Comparison of ENCODE assay signal across 8 cellular contexts in genomic region chr13:28719656-28720055, GRCh38. TPM values are rescaled to one million over a fixed set of nuclear protein-coding genes. Genes with fewer than 3 reads are reported as not detected.
DNase-seq lines count a peak whose midpoint lies in the region; ATAC-seq and TF ChIP-seq lines count a peak whose summit lies in the region.

No MANE protein-coding gene starts in this region.

- no peak for TF ChIP-seq EP300 in upper lobe of left lung (IDR thresholded peaks at IDR 0.05)

- H3K9me3 Mint-ChIP-seq in activated naive CD4-positive, alpha-beta T cell treated with anti-CD3 and anti-CD28 coated beads, Interleukin-2, amount 50 U/mL, for 24 hours: no peaks in the 10 kb centered on the region

- no peak overlapping the region for H3K9ac ChIP-seq in liver (ENCODE audit: low read depth in 1 of 2, low read length in 2 of 2)

- in situ Hi-C loops in astrocyte of the spinal cord (cut with HindIII; ENCODE audit: low sequenced_read_pairs): no loop called here

- H3K4me3 Mint-ChIP-seq in activated naive CD4-positive, alpha-beta T cell treated with anti-CD3 and anti-CD28 coated beads, Interleukin-2, amount 50 U/mL, for 24 hours: peak overlapping the region; percentile 99

- no peak for DNase-seq in activated naive CD4-positive, alpha-beta T cell treated with Interleukin-2 at 50 U/mL for 16 hours
- peak; percentile 68 for DNase-seq in astrocyte of the spinal cord (ENCODE audit: low read depth, low spot score)
- DNase-seq in upper lobe of left lung: no peak
- DNase-seq in HUDEP-2 (lab: John Stamatoyannopoulos, UW; ENCODE audit: unreplicated experiment in 76 of 76): no peak
- no peak for DNase-seq in central memory CD4-positive, alpha-beta T cell

- H3K27ac Mint-ChIP-seq in activated naive CD4-positive, alpha-beta T cell treated with anti-CD3 and anti-CD28 coated beads, Interleukin-2, amount 50 U/mL, for 24 hours: peak overlapping the region; percentile 97

- WGBS in liver: 85% methylated on average over 6 of the region's 6 CpGs
- 82 to 86% methylated on average over 6 of the region's 6 CpGs for WGBS in upper lobe of left lung, 2 donors

- H3K27me3 ChIP-seq in liver (ENCODE audit: control insufficient read depth in 4 of 4, insufficient read depth in 4 of 4, low read length in 3 of 4) (no peaks in the 10 kb centered on the region), upper lobe of left lung (no peaks in the 10 kb centered on the region)

- ATAC-seq in upper lobe of left lung (ENCODE audit: low FRiP score in 2 of 2) (no peak), HG02970 (IDR thresholded peaks at IDR 0.05; ENCODE audit: low FRiP score, unreplicated experiment) (no peak)

- peaks cover 0 to 3% (median 0%) of the 10 kb centered on the region in 4 donors for H3K36me3 ChIP-seq in liver (ENCODE audit: control insufficient read depth in 4 of 4, insufficient read depth in 3 of 4, low read depth in 1 of 4, low read length in 3 of 4)
- H3K36me3 ChIP-seq in upper lobe of left lung: no peaks in the 10 kb centered on the region

- H3K27ac ChIP-seq in liver (ENCODE audit: low read depth in 1 of 2, low read length in 2 of 2) (peak overlapping the region in 1 of 2 donors; percentile 90), upper lobe of left lung (peak overlapping the region; percentile 95 to 99 (median 96))

- TF ChIP-seq CTCF in astrocyte of the spinal cord (IDR thresholded peaks at IDR 0.05; ENCODE audit: low read depth, low read length) (no peak), liver (IDR thresholded peaks at IDR 0.05; ENCODE audit: low read depth, low read length, missing input control) (no peak), upper lobe of left lung (IDR thresholded peaks at IDR 0.05) (no peak)

- H3K9me3 ChIP-seq in liver (ENCODE audit: control insufficient read depth in 4 of 4, low read length in 3 of 4) (no peaks in the 10 kb centered on the region), upper lobe of left lung (no peaks in the 10 kb centered on the region)

- H3K4me3 ChIP-seq in astrocyte of the spinal cord (ENCODE audit: low read depth, low read length): no peak overlapping the region
- peak overlapping the region in 2 of 3 donors; percentile 59 to 76 for H3K4me3 ChIP-seq in liver (ENCODE audit: low read depth in 1 of 3, low read length in 3 of 3)
- H3K4me3 ChIP-seq in upper lobe of left lung: peak overlapping the region in 1 of 4 donors; percentile 71

- no peak for TF ChIP-seq RAD21 in liver (IDR thresholded peaks at IDR 0.05)

- peaks cover 37% of the 10 kb centered on the region for H3K4me1 Mint-ChIP-seq in activated naive CD4-positive, alpha-beta T cell treated with anti-CD3 and anti-CD28 coated beads, Interleukin-2, amount 50 U/mL, for 24 hours

- no peaks in the 10 kb centered on the region for H3K27me3 Mint-ChIP-seq in activated naive CD4-positive, alpha-beta T cell treated with anti-CD3 and anti-CD28 coated beads, Interleukin-2, amount 50 U/mL, for 24 hours

- H3K4me1 ChIP-seq in liver (ENCODE audit: control insufficient read depth in 4 of 4, insufficient read depth in 4 of 4, low read length in 3 of 4) (peaks cover 5 to 23% (median 16%) of the 10 kb centered on the region in 4 donors), upper lobe of left lung (peaks cover 20 to 30% (median 25%) of the 10 kb centered on the region in 4 donors)

- no peak for TF ChIP-seq POLR2A in upper lobe of left lung (IDR thresholded peaks at IDR 0.05)

- H3K36me3 Mint-ChIP-seq in activated naive CD4-positive, alpha-beta T cell treated with anti-CD3 and anti-CD28 coated beads, Interleukin-2, amount 50 U/mL, for 24 hours: peaks cover 3% of the 10 kb centered on the region

TF ChIP-seq in liver, 16 proteins besides CTCF, POLR2A, EP300 and RAD21:
- TF ChIP-seq REST (IDR thresholded peaks at IDR 0.05) (no peak), RXRA (IDR thresholded peaks at IDR 0.05) (no peak), MAX (IDR thresholded peaks at IDR 0.05) (no peak), FOXA1 (IDR thresholded peaks at IDR 0.05) (no peak), ATF3 (IDR thresholded peaks at IDR 0.05) (no peak), YY1 (IDR thresholded peaks at IDR 0.05) (no peak), GABPA (IDR thresholded peaks at IDR 0.05 in 1 of 2, conservative IDR thresholded peaks at IDR 0.05 in 1 of 2) (no peak), SP1 (IDR thresholded peaks at IDR 0.05) (no peak)
- TF ChIP-seq, protein P1, sequence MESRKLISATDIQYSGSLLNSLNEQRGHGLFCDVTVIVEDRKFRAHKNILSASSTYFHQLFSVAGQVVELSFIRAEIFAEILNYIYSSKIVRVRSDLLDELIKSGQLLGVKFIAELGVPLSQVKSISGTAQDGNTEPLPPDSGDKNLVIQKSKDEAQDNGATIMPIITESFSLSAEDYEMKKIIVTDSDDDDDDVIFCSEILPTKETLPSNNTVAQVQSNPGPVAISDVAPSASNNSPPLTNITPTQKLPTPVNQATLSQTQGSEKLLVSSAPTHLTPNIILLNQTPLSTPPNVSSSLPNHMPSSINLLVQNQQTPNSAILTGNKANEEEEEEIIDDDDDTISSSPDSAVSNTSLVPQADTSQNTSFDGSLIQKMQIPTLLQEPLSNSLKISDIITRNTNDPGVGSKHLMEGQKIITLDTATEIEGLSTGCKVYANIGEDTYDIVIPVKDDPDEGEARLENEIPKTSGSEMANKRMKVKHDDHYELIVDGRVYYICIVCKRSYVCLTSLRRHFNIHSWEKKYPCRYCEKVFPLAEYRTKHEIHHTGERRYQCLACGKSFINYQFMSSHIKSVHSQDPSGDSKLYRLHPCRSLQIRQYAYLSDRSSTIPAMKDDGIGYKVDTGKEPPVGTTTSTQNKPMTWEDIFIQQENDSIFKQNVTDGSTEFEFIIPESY (IDR thresholded peaks at IDR 0.05): no peak

RNA-seq across cellular contexts. Expression of gene SLC46A3, which starts 0.9 kb away (rescaled TPM):
- total RNA-seq in liver (10 to 100 TPM in 1 of 2 donors, 1 to 10 TPM in 1; 7.0 to 63.3 TPM), upper lobe of left lung (10 to 100 TPM in 5 of 6 donors, 1 to 10 TPM in 1; 5.8 to 25.0 (median 14.6) TPM)
- 10 to 100 TPM; 27.9 to 37.2 TPM for polyA plus RNA-seq in liver
